ENCODE assay signal across 1 cellular context in genomic region chr14:37172024-37172869, GRCh38.
TF ChIP-seq lines count a peak whose summit lies in the region.

Gene SLC25A21 (minus strand): TSS chr14:37172606.

TF ChIP-seq in HepG2, 621 proteins besides CTCF, POLR2A, EP300 and RAD21 (continued from another document and continues in another):
- TF ChIP-seq HNF1A (IDR thresholded peaks at IDR 0.05; ENCODE audit: low read depth) (peak; percentile 64; the same call in 1 of the 2 replicates), HNF1A (CRISPR knock-in tag; IDR thresholded peaks at IDR 0.05; ENCODE audit: borderline replicate concordance) (peak; percentile 88), NFKB2 (CRISPR knock-in tag; IDR thresholded peaks at IDR 0.05; ENCODE audit: borderline replicate concordance) (peak; percentile 100; the same call in 1 of the 2 replicates), MBD4 (IDR thresholded peaks at IDR 0.05; ENCODE audit: borderline replicate concordance, low read length) (no peak), ZNF800 (CRISPR knock-in tag; IDR thresholded peaks at IDR 0.05) (peak; percentile 100), FOXP1 (IDR thresholded peaks at IDR 0.05) (no peak), FOXP1 (CRISPR knock-in tag; IDR thresholded peaks at IDR 0.05) (peak; percentile 34; the same call in 1 of the 2 replicates), ZNF276 (CRISPR knock-in tag; IDR thresholded peaks at IDR 0.05; ENCODE audit: low read depth) (peak; percentile 98), DNMT3B (CRISPR knock-in tag; conservative IDR thresholded peaks at IDR 0.05) (peak; percentile 97; the same call in 1 of the 2 replicates), YEATS4 (CRISPR knock-in tag; IDR thresholded peaks at IDR 0.05; ENCODE audit: borderline replicate concordance) (peak; percentile 99), POGZ (CRISPR knock-in tag; IDR thresholded peaks at IDR 0.05) (peak; percentile 100), RFX1 (IDR thresholded peaks at IDR 0.05) (no peak), MLXIP (CRISPR knock-in tag; IDR thresholded peaks at IDR 0.05; ENCODE audit: borderline replicate concordance) (peak; percentile 85), MED13 (CRISPR knock-in tag; IDR thresholded peaks at IDR 0.05) (peak; percentile 76; the same call in 1 of the 2 replicates), CREM (IDR thresholded peaks at IDR 0.05) (peak; percentile 75), CREM (CRISPR knock-in tag; IDR thresholded peaks at IDR 0.05) (no peak), NRL (CRISPR knock-in tag; IDR thresholded peaks at IDR 0.05; ENCODE audit: borderline replicate concordance) (peak; percentile 100), STAT6 (CRISPR knock-in tag; IDR thresholded peaks at IDR 0.05; ENCODE audit: borderline replicate concordance) (peak; percentile 99), JUNB (CRISPR knock-in tag; IDR thresholded peaks at IDR 0.05; ENCODE audit: borderline replicate concordance) (peak; percentile 92), HNF4A (CRISPR knock-in tag; IDR thresholded peaks at IDR 0.05) (peak; percentile 56), NPAS2 (CRISPR knock-in tag; IDR thresholded peaks at IDR 0.05; ENCODE audit: borderline replicate concordance) (no peak; the same call in 1 of the 2 replicates), ZMYM3 (CRISPR knock-in tag; IDR thresholded peaks at IDR 0.05) (peak; percentile 78; the same call in 1 of the 2 replicates), ZNF235 (CRISPR knock-in tag; IDR thresholded peaks at IDR 0.05; ENCODE audit: borderline replicate concordance) (peak; percentile 100), REL (CRISPR knock-in tag; conservative IDR thresholded peaks at IDR 0.05) (peak; percentile 98), HCFC1 (IDR thresholded peaks at IDR 0.05; ENCODE audit: low read depth, low read length) (peak; percentile 34; the same call in 1 of the 2 replicates), ZNF879 (CRISPR knock-in tag; IDR thresholded peaks at IDR 0.05) (no peak), ONECUT2 (CRISPR knock-in tag; IDR thresholded peaks at IDR 0.05) (peak; percentile 55), ZNF772 (CRISPR knock-in tag; IDR thresholded peaks at IDR 0.05) (peak; percentile 98), PLRG1 (conservative IDR thresholded peaks at IDR 0.05) (no peak), ZNF761 (CRISPR knock-in tag; conservative IDR thresholded peaks at IDR 0.05) (peak; percentile 100), KLF16 (CRISPR knock-in tag; IDR thresholded peaks at IDR 0.05) (peak in 1 of 2 experiments; percentile 99; a peak in 3 of 4 replicates), DPF2 (CRISPR knock-in tag; IDR thresholded peaks at IDR 0.05; ENCODE audit: borderline replicate concordance, low read depth) (no peak), ZNF350 (CRISPR knock-in tag; IDR thresholded peaks at IDR 0.05; ENCODE audit: borderline replicate concordance, low read depth) (peak; percentile 100), NCOA1 (CRISPR knock-in tag; IDR thresholded peaks at IDR 0.05) (peak; percentile 62), ZFAT (CRISPR knock-in tag; conservative IDR thresholded peaks at IDR 0.05) (peak; percentile 99), ZNF234 (CRISPR knock-in tag; conservative IDR thresholded peaks at IDR 0.05) (peak; percentile 97), SRSF1 (optimal IDR thresholded peaks at IDR 0.05; ENCODE audit: low read depth, low read length) (peak; percentile 98), ZNF839 (CRISPR knock-in tag; IDR thresholded peaks at IDR 0.05; ENCODE audit: borderline replicate concordance) (peak; percentile 100), ZNF703 (CRISPR knock-in tag; IDR thresholded peaks at IDR 0.05; ENCODE audit: borderline replicate concordance) (peak; percentile 100), ZNF10 (CRISPR knock-in tag; IDR thresholded peaks at IDR 0.05; ENCODE audit: borderline replicate concordance, low read depth) (peak; percentile 96; the same call in 1 of the 2 replicates), SYNCRIP (IDR thresholded peaks at IDR 0.05; ENCODE audit: insufficient read depth, low read depth, low read length) (no peak), ZBTB3 (CRISPR knock-in tag; IDR thresholded peaks at IDR 0.05; ENCODE audit: borderline replicate concordance, low read depth) (peak; percentile 95)
- TF ChIP-seq, protein P1, sequence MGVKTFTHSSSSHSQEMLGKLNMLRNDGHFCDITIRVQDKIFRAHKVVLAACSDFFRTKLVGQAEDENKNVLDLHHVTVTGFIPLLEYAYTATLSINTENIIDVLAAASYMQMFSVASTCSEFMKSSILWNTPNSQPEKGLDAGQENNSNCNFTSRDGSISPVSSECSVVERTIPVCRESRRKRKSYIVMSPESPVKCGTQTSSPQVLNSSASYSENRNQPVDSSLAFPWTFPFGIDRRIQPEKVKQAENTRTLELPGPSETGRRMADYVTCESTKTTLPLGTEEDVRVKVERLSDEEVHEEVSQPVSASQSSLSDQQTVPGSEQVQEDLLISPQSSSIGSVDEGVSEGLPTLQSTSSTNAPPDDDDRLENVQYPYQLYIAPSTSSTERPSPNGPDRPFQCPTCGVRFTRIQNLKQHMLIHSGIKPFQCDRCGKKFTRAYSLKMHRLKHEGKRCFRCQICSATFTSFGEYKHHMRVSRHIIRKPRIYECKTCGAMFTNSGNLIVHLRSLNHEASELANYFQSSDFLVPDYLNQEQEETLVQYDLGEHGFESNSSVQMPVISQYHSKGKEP (CRISPR knock-in tag; IDR thresholded peaks at IDR 0.05), result peak; percentile 84; the same call in 1 of the 2 replicates
- TF ChIP-seq, protein P2, sequence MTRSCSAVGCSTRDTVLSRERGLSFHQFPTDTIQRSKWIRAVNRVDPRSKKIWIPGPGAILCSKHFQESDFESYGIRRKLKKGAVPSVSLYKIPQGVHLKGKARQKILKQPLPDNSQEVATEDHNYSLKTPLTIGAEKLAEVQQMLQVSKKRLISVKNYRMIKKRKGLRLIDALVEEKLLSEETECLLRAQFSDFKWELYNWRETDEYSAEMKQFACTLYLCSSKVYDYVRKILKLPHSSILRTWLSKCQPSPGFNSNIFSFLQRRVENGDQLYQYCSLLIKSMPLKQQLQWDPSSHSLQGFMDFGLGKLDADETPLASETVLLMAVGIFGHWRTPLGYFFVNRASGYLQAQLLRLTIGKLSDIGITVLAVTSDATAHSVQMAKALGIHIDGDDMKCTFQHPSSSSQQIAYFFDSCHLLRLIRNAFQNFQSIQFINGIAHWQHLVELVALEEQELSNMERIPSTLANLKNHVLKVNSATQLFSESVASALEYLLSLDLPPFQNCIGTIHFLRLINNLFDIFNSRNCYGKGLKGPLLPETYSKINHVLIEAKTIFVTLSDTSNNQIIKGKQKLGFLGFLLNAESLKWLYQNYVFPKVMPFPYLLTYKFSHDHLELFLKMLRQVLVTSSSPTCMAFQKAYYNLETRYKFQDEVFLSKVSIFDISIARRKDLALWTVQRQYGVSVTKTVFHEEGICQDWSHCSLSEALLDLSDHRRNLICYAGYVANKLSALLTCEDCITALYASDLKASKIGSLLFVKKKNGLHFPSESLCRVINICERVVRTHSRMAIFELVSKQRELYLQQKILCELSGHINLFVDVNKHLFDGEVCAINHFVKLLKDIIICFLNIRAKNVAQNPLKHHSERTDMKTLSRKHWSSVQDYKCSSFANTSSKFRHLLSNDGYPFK (CRISPR knock-in tag; IDR thresholded peaks at IDR 0.05; ENCODE audit: borderline replicate concordance), result peak; percentile 98
- TF ChIP-seq, protein P3, sequence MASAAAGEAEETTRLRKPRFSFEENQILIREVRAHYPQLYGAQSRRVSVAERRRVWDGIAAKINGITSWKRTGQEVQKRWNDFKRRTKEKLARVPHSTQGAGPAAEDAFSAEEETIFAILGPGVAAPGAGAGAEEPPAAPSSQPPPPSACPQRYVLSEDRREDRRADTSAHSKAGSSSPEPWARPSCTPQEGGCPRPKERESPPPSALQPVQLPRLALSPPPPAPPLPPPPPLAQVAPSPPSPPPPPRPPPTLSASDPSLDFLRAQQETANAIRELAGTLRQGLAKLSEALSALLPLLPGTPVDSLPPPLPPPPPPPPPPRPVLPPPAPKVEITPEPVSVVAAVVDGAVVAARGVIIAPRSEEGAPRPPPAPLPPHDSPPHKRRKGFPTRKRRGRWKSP (CRISPR knock-in tag; IDR thresholded peaks at IDR 0.05), result peak; percentile 99
